Comparison of ENCODE assay signal across 8 cellular contexts in the genomic region with DNA sequence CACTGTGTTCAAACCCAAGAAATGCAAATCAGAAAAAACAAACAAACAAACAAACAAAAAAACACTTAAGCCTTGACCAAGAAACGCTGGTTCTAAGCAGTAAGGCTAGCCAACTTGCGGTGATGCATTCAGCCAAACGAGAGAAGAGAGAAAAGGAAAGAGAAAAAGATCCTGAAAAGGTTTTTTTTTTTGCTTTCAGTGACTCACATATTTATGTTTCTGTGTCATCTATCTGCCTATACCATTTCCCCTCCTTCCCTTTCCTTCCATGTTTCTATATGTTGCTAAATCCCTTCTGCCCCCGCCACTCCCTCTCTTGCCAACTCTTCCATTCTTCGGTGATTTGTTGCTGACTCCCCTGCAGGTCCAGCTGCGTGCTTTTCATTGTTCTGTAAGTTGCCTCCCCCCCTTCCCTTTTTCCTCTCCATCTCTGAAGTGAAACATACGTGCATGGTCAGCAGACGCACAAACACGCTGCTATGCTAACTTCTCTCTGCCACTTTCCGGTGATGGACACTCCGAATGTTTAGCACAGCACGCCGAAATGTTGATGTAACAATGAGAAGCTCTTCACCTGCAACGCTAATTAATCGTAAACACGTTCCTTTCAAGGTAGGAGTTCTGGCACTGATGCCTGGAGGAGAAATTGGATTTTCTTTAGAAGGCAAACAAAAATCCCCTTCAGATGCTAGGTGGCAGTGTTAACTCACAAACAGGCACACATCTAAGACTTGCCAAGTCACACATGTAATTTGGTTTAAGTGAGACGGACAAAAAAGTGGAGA.
DNase-seq lines count a peak whose midpoint lies in the region; ATAC-seq and TF ChIP-seq lines count a peak whose summit lies in the region.

No MANE protein-coding gene starts in this region.

- no peaks in the 10 kb centered on the region for H3K79me2 ChIP-seq in parathyroid adenoma

- intact Hi-C loops in Panc1 (cut with micrococcal nuclease; ENCODE audit: unreplicated experiment), result no loop called here

- peak overlapping the region; percentile 20 for H2AFZ ChIP-seq in parathyroid adenoma

- H3K4me3 ChIP-seq in Panc1 (ENCODE audit: low read depth in 2 of 2, low read length in 2 of 2) (peak overlapping the region; percentile 21 to 23; a peak in 3 of 4 replicates), fibroblast of villous mesenchyme (ENCODE audit: low read depth, low read length) (peak overlapping the region; percentile 54), parathyroid adenoma (ENCODE audit: low read depth, low read length) (no peak overlapping the region)

- H3K27me3 ChIP-seq in Panc1 (ENCODE audit: control insufficient read depth, insufficient read depth, low read length) (no peaks in the 10 kb centered on the region), parathyroid adenoma (ENCODE audit: control insufficient read depth, insufficient read depth, low read length) (no peaks in the 10 kb centered on the region)

- no peak overlapping the region for H3K4me2 ChIP-seq in parathyroid adenoma (ENCODE audit: low read length)

- no peak overlapping the region for H3K9ac ChIP-seq in parathyroid adenoma

- H3K9me3 ChIP-seq in Panc1 (ENCODE audit: control insufficient read depth, insufficient read depth, low read depth, low read length) (no peaks in the 10 kb centered on the region), parathyroid adenoma (ENCODE audit: control insufficient read depth, low read length) (no peaks in the 10 kb centered on the region)

- ATAC-seq in Panc1, result no peak
- no peak for ATAC-seq in HG03439 (IDR thresholded peaks at IDR 0.05; ENCODE audit: unreplicated experiment)
- no peak for ATAC-seq in HG03280 (IDR thresholded peaks at IDR 0.05; ENCODE audit: unreplicated experiment)

- in situ Hi-C loops in Panc1 (cut with HindIII; ENCODE audit: low pct_unique_long_range_greater_than_20kb, low sequenced_read_pairs), result no loop called here

- BruUV-seq in Panc1 (replicated peaks; lab: Mats Ljungman, UMichigan), result no TSS peak

- POLR2A ChIA-PET in Panc1 (lab: Charles Lee), result no interaction called here

- CTCF ChIA-PET in Panc1 (lab: Charles Lee), result no interaction called here

- H3K36me3 ChIP-seq in Panc1 (ENCODE audit: control insufficient read depth, insufficient read depth, low read length) (no peaks in the 10 kb centered on the region), parathyroid adenoma (ENCODE audit: control insufficient read depth, insufficient read depth, low read length) (no peaks in the 10 kb centered on the region)

- H3K4me1 ChIP-seq in Panc1 (ENCODE audit: control insufficient read depth, insufficient read depth, low read length), result no peaks in the 10 kb centered on the region
- H3K4me1 ChIP-seq in parathyroid adenoma, result no peaks in the 10 kb centered on the region

- TF ChIP-seq CTCF in Panc1 (IDR thresholded peaks at IDR 0.05), result peak; percentile 46
- peak; percentile 41 for TF ChIP-seq CTCF in fibroblast of villous mesenchyme (IDR thresholded peaks at IDR 0.05; ENCODE audit: insufficient read depth, low read depth, low read length)
- TF ChIP-seq CTCF in parathyroid adenoma (IDR thresholded peaks at IDR 0.05), result no peak

- DNase-seq in DMS 273 (lab: John Stamatoyannopoulos, UW; ENCODE audit: unreplicated experiment) (peak; percentile 65), DMS 273 treated with DMSO at 0.1 percent for 48 hours (lab: John Stamatoyannopoulos, UW) (no peak), Panc1 (ENCODE audit: low read depth, low spot score) (peak; percentile 10), fibroblast of villous mesenchyme (ENCODE audit: low read depth) (peak; percentile 61)

- no peak for TF ChIP-seq EP300 in Ishikawa (IDR thresholded peaks at IDR 0.05; ENCODE audit: borderline replicate concordance)

- peak; percentile 61 for TF ChIP-seq RAD21 in Ishikawa (IDR thresholded peaks at IDR 0.05; ENCODE audit: low read depth)

- H3K27ac ChIP-seq in Panc1 (ENCODE audit: low read length) (no peak overlapping the region), parathyroid adenoma (no peak overlapping the region)

TF ChIP-seq in Ishikawa, 13 proteins besides CTCF, POLR2A, EP300 and RAD21:
- TF ChIP-seq TEAD4 (IDR thresholded peaks at IDR 0.05) (no peak), EGR1 (IDR thresholded peaks at IDR 0.05) (no peak), ZBTB7A (IDR thresholded peaks at IDR 0.05; ENCODE audit: low read depth) (no peak), CEBPB (IDR thresholded peaks at IDR 0.05) (no peak), FOXM1 (IDR thresholded peaks at IDR 0.05; ENCODE audit: borderline replicate concordance, low read depth) (no peak), NFIC (IDR thresholded peaks at IDR 0.05) (no peak), CREB1 (IDR thresholded peaks at IDR 0.05; ENCODE audit: low read depth) (no peak), TCF12 (IDR thresholded peaks at IDR 0.05; ENCODE audit: low read depth) (no peak), YY1 (IDR thresholded peaks at IDR 0.05; ENCODE audit: low read depth) (no peak)
- TF ChIP-seq, protein P1, sequence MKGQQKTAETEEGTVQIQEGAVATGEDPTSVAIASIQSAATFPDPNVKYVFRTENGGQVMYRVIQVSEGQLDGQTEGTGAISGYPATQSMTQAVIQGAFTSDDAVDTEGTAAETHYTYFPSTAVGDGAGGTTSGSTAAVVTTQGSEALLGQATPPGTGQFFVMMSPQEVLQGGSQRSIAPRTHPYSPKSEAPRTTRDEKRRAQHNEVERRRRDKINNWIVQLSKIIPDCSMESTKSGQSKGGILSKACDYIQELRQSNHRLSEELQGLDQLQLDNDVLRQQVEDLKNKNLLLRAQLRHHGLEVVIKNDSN (IDR thresholded peaks at IDR 0.05), result no peak
- TF ChIP-seq, protein P2, sequence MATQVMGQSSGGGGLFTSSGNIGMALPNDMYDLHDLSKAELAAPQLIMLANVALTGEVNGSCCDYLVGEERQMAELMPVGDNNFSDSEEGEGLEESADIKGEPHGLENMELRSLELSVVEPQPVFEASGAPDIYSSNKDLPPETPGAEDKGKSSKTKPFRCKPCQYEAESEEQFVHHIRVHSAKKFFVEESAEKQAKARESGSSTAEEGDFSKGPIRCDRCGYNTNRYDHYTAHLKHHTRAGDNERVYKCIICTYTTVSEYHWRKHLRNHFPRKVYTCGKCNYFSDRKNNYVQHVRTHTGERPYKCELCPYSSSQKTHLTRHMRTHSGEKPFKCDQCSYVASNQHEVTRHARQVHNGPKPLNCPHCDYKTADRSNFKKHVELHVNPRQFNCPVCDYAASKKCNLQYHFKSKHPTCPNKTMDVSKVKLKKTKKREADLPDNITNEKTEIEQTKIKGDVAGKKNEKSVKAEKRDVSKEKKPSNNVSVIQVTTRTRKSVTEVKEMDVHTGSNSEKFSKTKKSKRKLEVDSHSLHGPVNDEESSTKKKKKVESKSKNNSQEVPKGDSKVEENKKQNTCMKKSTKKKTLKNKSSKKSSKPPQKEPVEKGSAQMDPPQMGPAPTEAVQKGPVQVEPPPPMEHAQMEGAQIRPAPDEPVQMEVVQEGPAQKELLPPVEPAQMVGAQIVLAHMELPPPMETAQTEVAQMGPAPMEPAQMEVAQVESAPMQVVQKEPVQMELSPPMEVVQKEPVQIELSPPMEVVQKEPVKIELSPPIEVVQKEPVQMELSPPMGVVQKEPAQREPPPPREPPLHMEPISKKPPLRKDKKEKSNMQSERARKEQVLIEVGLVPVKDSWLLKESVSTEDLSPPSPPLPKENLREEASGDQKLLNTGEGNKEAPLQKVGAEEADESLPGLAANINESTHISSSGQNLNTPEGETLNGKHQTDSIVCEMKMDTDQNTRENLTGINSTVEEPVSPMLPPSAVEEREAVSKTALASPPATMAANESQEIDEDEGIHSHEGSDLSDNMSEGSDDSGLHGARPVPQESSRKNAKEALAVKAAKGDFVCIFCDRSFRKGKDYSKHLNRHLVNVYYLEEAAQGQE (IDR thresholded peaks at IDR 0.05; ENCODE audit: low read depth), result no peak
